Comparison of ENCODE assay signal across 8 cellular contexts in genomic region chr3:50358927-50359759, GRCh38. TPM values are rescaled to one million over a fixed set of nuclear protein-coding genes. Genes with fewer than 3 reads are reported as not detected.
A peak's percentile ranks its signal among the peaks of the same experiment; 100 is the strongest.
DNase-seq lines count a peak whose midpoint lies in the region; ATAC-seq and TF ChIP-seq lines count a peak whose summit lies in the region.

Gene TMEM115, minus strand, starts transcription at chr3:50359521. Its CDS starts 458 bp downstream, at chr3:50359063.

- H3K27me3 Mint-ChIP-seq in progenitor cell of endocrine pancreas, result no peaks in the 10 kb centered on the region

- H3K27ac Mint-ChIP-seq in progenitor cell of endocrine pancreas, result peak within 1 kb of the TSS; percentile 96

- peak; percentile 49 to 88 for DNase-seq in NCI-H187 (lab: John Stamatoyannopoulos, UW)
- DNase-seq in T-helper 2 cell, result peak; percentile 79 to 99 (median 94)
- peak; percentile 95 for DNase-seq in left ventricle myocardium inferior
- DNase-seq in progenitor cell of endocrine pancreas (ENCODE audit: low spot score, unreplicated experiment), result peak; percentile 88
- DNase-seq in ureter (ENCODE audit: low spot score), result peak; percentile 97

- intact Hi-C loops in left ventricle myocardium inferior (cut with micrococcal nuclease), result no loop called here

- no peaks in the 10 kb centered on the region for H3K9me3 ChIP-seq in left ventricle myocardium inferior (replicated peaks)

- peaks cover 27% of the 10 kb centered on the region for H3K4me1 Mint-ChIP-seq in progenitor cell of endocrine pancreas (ENCODE audit: low read depth)

- H3K36me3 Mint-ChIP-seq in progenitor cell of endocrine pancreas (ENCODE audit: insufficient read depth), result peaks cover 2% of the 10 kb centered on the region

- H3K4me3 ChIP-seq in left ventricle myocardium inferior, result peak within 1 kb of the TSS; percentile 88

- H3K4me1 ChIP-seq in left ventricle myocardium inferior, result peaks cover 57% of the 10 kb centered on the region

- no peak for TF ChIP-seq CTCF in left ventricle myocardium inferior (IDR thresholded peaks at IDR 0.05; ENCODE audit: borderline replicate concordance)
- no peak for TF ChIP-seq CTCF in progenitor cell of endocrine pancreas (IDR thresholded peaks at IDR 0.05; ENCODE audit: unreplicated experiment)

- no peaks in the 10 kb centered on the region for H3K27me3 ChIP-seq in left ventricle myocardium inferior (ENCODE audit: low read depth)

- peak; percentile 98 for ATAC-seq in GM18498 (IDR thresholded peaks at IDR 0.05; ENCODE audit: unreplicated experiment)
- peak; percentile 97 for ATAC-seq in HG02938 (IDR thresholded peaks at IDR 0.05; ENCODE audit: unreplicated experiment)

- H3K4me3 Mint-ChIP-seq in progenitor cell of endocrine pancreas (ENCODE audit: low read depth), result peak within 1 kb of the TSS; percentile 94

- H3K27ac ChIP-seq in angular gyrus (ENCODE audit: low read depth, low read length) (peak within 1 kb of the TSS; percentile 90), left ventricle myocardium inferior (replicated peaks) (peak within 1 kb of the TSS; percentile 92)

- no peaks in the 10 kb centered on the region for H3K9me3 Mint-ChIP-seq in progenitor cell of endocrine pancreas (ENCODE audit: low read depth)

- peaks cover 37% of the 10 kb centered on the region for H3K36me3 ChIP-seq in left ventricle myocardium inferior

RNA-seq across cellular contexts. Expression of gene TMEM115, which starts in this region (rescaled TPM):
- 23.5 TPM for total RNA-seq in left ventricle myocardium inferior
- 32.7 and 33.0 TPM in 2 replicates for total RNA-seq in progenitor cell of endocrine pancreas
- total RNA-seq in ureter, result 30.4 TPM

Comparison
In these comparisons a context has a peak if more than half of its experiments do, and no peak if none do; other contexts are left out.
1. Peak in every context shown above with its lines: DNase-seq, ATAC-seq, H3K4me3 ChIP-seq and H3K27ac ChIP-seq.